ENCODE assay signal across 23 cellular contexts in genomic region chr12:22304341-22304740, GRCh38. TPM values are rescaled to one million over a fixed set of nuclear protein-coding genes. Genes with fewer than 3 reads are reported as not detected.
DNase-seq lines count a peak whose midpoint lies in the region; FAIRE-seq and TF ChIP-seq lines count a peak whose summit lies in the region.
"Had no signal": no experiment of that assay in that cellular context is flagged by ENCODE, and none has a peak within 500 bp of the region (broad histone marks: within the 10 kb centered on the region; RNA-seq: fewer than 3 reads in every experiment).

No MANE protein-coding gene starts in this region.

- in situ Hi-C loops in brain microvascular endothelial cell (cut with HindIII; ENCODE audit: low pct_ligation_motif_present, low sequenced_read_pairs) = no loop called here

- FAIRE-seq in endometrium (lab: Jason Lieb, UNC) = peak; percentile 97
- FAIRE-seq: GM12878, GM19239 had no signal

- intact Hi-C loops in prostate gland (cut with DNase I) = no loop called here
- intact Hi-C loops in uterus (cut with DNase I; ENCODE audit: low total_unique reads) = no loop called here

- H3K9me3 ChIP-seq in prostate gland (no peaks in the 10 kb centered on the region), uterus (no peaks in the 10 kb centered on the region)
- H3K9me3 ChIP-seq: BE2C, HAP-1 had no signal

- no peak overlapping the region for H3K4me3 ChIP-seq in LNCaP clone FGC (ENCODE audit: low read depth, low read length)
- no peak overlapping the region for H3K4me3 ChIP-seq in prostate gland
- no peak overlapping the region for H3K4me3 ChIP-seq in uterus
- H3K4me3 ChIP-seq in brain microvascular endothelial cell (ENCODE audit: low read depth, low read length) = no peak overlapping the region
- H3K4me3 ChIP-seq: GM12878, GM23248, HAP-1 had no signal

- peak; percentile 60 for DNase-seq in LNCaP clone FGC (ENCODE audit: low read depth)
- DNase-seq in prostate gland (ENCODE audit: low spot score) = no peak
- no peak for DNase-seq in uterus
- DNase-seq in brain microvascular endothelial cell = no peak
- no peak for DNase-seq in erythroblast (lab: John Stamatoyannopoulos, UW)
- no peak for DNase-seq in activated effector memory CD4-positive, alpha-beta T cell treated with anti-CD3 and anti-CD28 coated beads, Interleukin-2, amount 50 U/mL, for 16 hours
- DNase-seq: BE2C; C1 segment of cervical spinal cord; CD4-positive, CD25-positive, alpha-beta regulatory T cell; CD8-positive, alpha-beta memory T cell; COR-L47; DMS 273 treated with DMSO at 0.1 percent for 48 hours; DMS53; DND-41; EL; GM23248 had no signal

- TF ChIP-seq POLR2A in prostate gland (IDR thresholded peaks at IDR 0.05) (no peak), uterus (IDR thresholded peaks at IDR 0.05) (no peak), erythroblast (IDR thresholded peaks at IDR 0.05; ENCODE audit: low read length) (no peak)

- WGBS in prostate gland = 22% methylated on average over 1 of the region's 1 CpG

- TF ChIP-seq CTCF in LNCaP clone FGC (IDR thresholded peaks at IDR 0.05; ENCODE audit: control insufficient read depth, extremely low read depth, insufficient read depth) = no peak
- no peak for TF ChIP-seq CTCF in prostate gland (IDR thresholded peaks at IDR 0.05)
- no peak for TF ChIP-seq CTCF in uterus (IDR thresholded peaks at IDR 0.05)
- no peak for TF ChIP-seq CTCF in brain microvascular endothelial cell (IDR thresholded peaks at IDR 0.05; ENCODE audit: low read depth, low read length, missing control alignments)

- H3K36me3 ChIP-seq in prostate gland (no peaks in the 10 kb centered on the region), uterus (no peaks in the 10 kb centered on the region), brain microvascular endothelial cell (replicated peaks) (no peaks in the 10 kb centered on the region)
- H3K36me3 ChIP-seq: BE2C, HAP-1 had no signal

- H3K27ac ChIP-seq in prostate gland (peak overlapping the region; percentile 35 to 64), uterus (peak overlapping the region; percentile 52 to 79), brain microvascular endothelial cell (no peak overlapping the region)
- H3K27ac ChIP-seq: GM23248 had no signal

- H3K27me3 ChIP-seq in prostate gland (replicated peaks; ENCODE audit: insufficient read depth) (no peaks in the 10 kb centered on the region), uterus (no peaks in the 10 kb centered on the region), brain microvascular endothelial cell (replicated peaks) (no peaks in the 10 kb centered on the region)
- H3K27me3 ChIP-seq: BE2C had no signal

- H3K4me1 ChIP-seq in prostate gland (replicated peaks) = peaks cover 3% of the 10 kb centered on the region
- H3K4me1 ChIP-seq in uterus = no peaks in the 10 kb centered on the region
- H3K4me1 ChIP-seq: BE2C, HAP-1 had no signal

RNA-seq across cellular contexts. Expression of gene ST8SIA1, which starts 30.2 kb away (rescaled TPM):
- total RNA-seq in prostate gland (10 to 100 TPM; 17.7 to 18.8 TPM), uterus (10 to 100 TPM in 2 of 4 donors, 1 to 10 TPM in 2; 7.8 to 14.6 (median 9.9) TPM)
- total RNA-seq: A172, G401, GM23248, HT-29 had no signal
